Comparison of ENCODE assay signal across 18 cellular contexts in the genomic region with DNA sequence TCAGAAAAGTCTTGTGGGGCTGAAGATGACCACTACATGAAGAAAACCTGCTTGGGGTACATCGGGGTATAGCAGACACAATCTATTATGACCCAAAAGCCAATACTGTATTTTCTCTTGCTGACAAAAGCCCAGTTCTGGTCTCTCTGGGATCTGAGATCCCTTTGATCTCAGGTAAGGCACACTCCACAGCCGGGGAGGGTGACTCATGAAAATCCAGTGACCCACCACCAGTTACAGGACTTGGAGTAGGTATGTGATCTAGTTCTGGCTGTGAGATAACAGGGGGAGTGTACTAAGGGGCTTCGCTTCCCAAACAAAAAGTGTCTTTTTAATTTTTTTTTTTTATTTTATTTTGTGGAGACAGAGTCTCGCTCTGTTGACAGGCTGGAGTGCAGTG.
"Had no signal": no experiment of that assay in that cellular context is flagged by ENCODE, and none has a peak within 500 bp of the region (broad histone marks: within the 10 kb centered on the region; RNA-seq: fewer than 3 reads in every experiment).

No MANE protein-coding gene starts in this region.

- H3K79me2 ChIP-seq: hepatocyte had no signal

- H3K9me3 ChIP-seq: esophagus muscularis mucosa, gastroesophageal sphincter, heart left ventricle, left lung, lower lobe of right lung, mucosa of descending colon had no signal

- H3K4me1 ChIP-seq: esophagus muscularis mucosa, gastroesophageal sphincter, left lung, lower lobe of right lung had no signal

- H3K4me3 ChIP-seq: coronary artery, dorsolateral prefrontal cortex, esophagus muscularis mucosa, gastroesophageal sphincter, heart left ventricle, hepatocyte, left lung, lower lobe of right lung, mucosa of descending colon had no signal

- H3K4me3 Mint-ChIP-seq: immature natural killer cell, mesothelial cell of epicardium had no signal

- H2AFZ ChIP-seq: hepatocyte had no signal

- H3K27ac Mint-ChIP-seq: immature natural killer cell, mesothelial cell of epicardium had no signal

- H3K4me1 Mint-ChIP-seq: immature natural killer cell had no signal

- H3K36me3 ChIP-seq: esophagus muscularis mucosa, gastroesophageal sphincter, heart left ventricle, left lung, lower lobe of right lung had no signal

- H3K27me3 ChIP-seq: dorsolateral prefrontal cortex, esophagus muscularis mucosa, foreskin keratinocyte, gastroesophageal sphincter, heart left ventricle, hepatocyte, left lung had no signal

- H3K9me3 Mint-ChIP-seq: mesothelial cell of epicardium had no signal

- H3K4me2 ChIP-seq: hepatocyte had no signal

- H3K27ac ChIP-seq: coronary artery, dorsolateral prefrontal cortex, esophagus muscularis mucosa, foreskin keratinocyte, gastroesophageal sphincter, heart left ventricle, hepatocyte, left lung, lower lobe of right lung had no signal

- H3K36me3 Mint-ChIP-seq: immature natural killer cell, mesothelial cell of epicardium had no signal

- DNase-seq: dermis blood vessel endothelial cell; dorsolateral prefrontal cortex; effector CD4-positive, alpha-beta T cell; effector memory CD4-positive, alpha-beta T cell; foreskin keratinocyte; heart left ventricle; hypothalamus; immature natural killer cell; left cardiac atrium; left lung; left ventricle myocardium superior; lower lobe of right lung; mucosa of descending colon had no signal

- ATAC-seq: foreskin keratinocyte, gastroesophageal sphincter, heart left ventricle, left cardiac atrium, left lung, left ventricle myocardium superior, lower lobe of right lung, mucosa of descending colon had no signal
